ENCODE assay signal across 1 cellular context in genomic region chr6:169752074-169752623, GRCh38.
TF ChIP-seq lines count a peak whose summit lies in the region.

No MANE protein-coding gene starts in this region.

TF ChIP-seq in K562, 482 proteins besides CTCF, POLR2A, EP300 and RAD21 (continued from another document):
- no peak for TF ChIP-seq CHD7 (IDR thresholded peaks at IDR 0.05; ENCODE audit: low read depth, low read length)
- no peak for TF ChIP-seq ARNT (IDR thresholded peaks at IDR 0.05)
- TF ChIP-seq PHTF2 (CRISPR knock-in tag; IDR thresholded peaks at IDR 0.05) = 0 out of 2 replicates have a peak, but pooled peaks have one; percentile 22
- 0 out of 2 replicates have a peak, but pooled peaks have one; percentile 22 for TF ChIP-seq HOXB6 (CRISPR knock-in tag; IDR thresholded peaks at IDR 0.05; ENCODE audit: borderline replicate concordance)
- no peak for TF ChIP-seq SFPQ (IDR thresholded peaks at IDR 0.05; ENCODE audit: low read depth, low read length)
- TF ChIP-seq THAP7 (CRISPR knock-in tag; IDR thresholded peaks at IDR 0.05) = no peak
- no peak for TF ChIP-seq ZNF274 (IDR thresholded peaks at IDR 0.05; ENCODE audit: borderline replicate concordance, low read depth, low read length)
- TF ChIP-seq ELF2 (CRISPR knock-in tag; IDR thresholded peaks at IDR 0.05) = no peak
- TF ChIP-seq ESRRB (CRISPR knock-in tag; IDR thresholded peaks at IDR 0.05; ENCODE audit: borderline replicate concordance) = no peak
- no peak for TF ChIP-seq ZNF311 (CRISPR knock-in tag; IDR thresholded peaks at IDR 0.05)
- 0 out of 2 replicates have a peak, but pooled peaks have one; percentile 11 for TF ChIP-seq ZNF740 (CRISPR knock-in tag; IDR thresholded peaks at IDR 0.05)
- no peak for TF ChIP-seq ZNF740 (tag; IDR thresholded peaks at IDR 0.05)
- 0 out of 2 replicates have a peak, but pooled peaks have one; percentile 25 for TF ChIP-seq ZNF511 (CRISPR knock-in tag; IDR thresholded peaks at IDR 0.05)
- peak; percentile 20; the same call in 1 of the 2 replicates for TF ChIP-seq ZBED1 (IDR thresholded peaks at IDR 0.05)
- TF ChIP-seq BCLAF1 (IDR thresholded peaks at IDR 0.05; ENCODE audit: borderline replicate concordance in 1 of 2, control insufficient read depth in 1 of 2, low read depth in 2 of 2, low read length in 1 of 2) = no peak
